ENCODE assay signal across 22 cellular contexts in genomic region chr21:19031956-19032355, GRCh38.
DNase-seq lines count a peak whose midpoint lies in the region; ATAC-seq, FAIRE-seq and TF ChIP-seq lines count a peak whose summit lies in the region.
"Had no signal": no experiment of that assay in that cellular context is flagged by ENCODE, and none has a peak within 500 bp of the region (broad histone marks: within the 10 kb centered on the region; RNA-seq: fewer than 3 reads in every experiment).

No MANE protein-coding gene starts in this region.

- no peak for TF ChIP-seq EP300 in HepG2 (IDR thresholded peaks at IDR 0.05; ENCODE audit: low read depth in 2 of 2, low read length in 2 of 2)
- no peak for TF ChIP-seq EP300 in HepG2 (CRISPR knock-in tag; IDR thresholded peaks at IDR 0.05; ENCODE audit: borderline replicate concordance)

- no peak overlapping the region for H3K27ac Mint-ChIP-seq in activated naive CD4-positive, alpha-beta T cell treated with anti-CD3 and anti-CD28 coated beads, Interleukin-2, amount 50 U/mL, for 72 hours
- H3K27ac Mint-ChIP-seq: CD8-positive, alpha-beta T cell; H9; HFFc6 had no signal

- peaks cover 77% of the 10 kb centered on the region for H3K9me3 ChIP-seq in HepG2 (ENCODE audit: low read length)

- DNase-seq in DMS 273 (lab: John Stamatoyannopoulos, UW; ENCODE audit: unreplicated experiment), result peak; percentile 50
- no peak for DNase-seq in DMS 273 treated with DMSO at 0.1 percent for 48 hours (lab: John Stamatoyannopoulos, UW)
- DNase-seq in NCI-H446 treated with DMSO at 0.1 percent for 48 hours (lab: John Stamatoyannopoulos, UW), result peak; percentile 96
- peak; percentile 51 for DNase-seq in cerebellar cortex (ENCODE audit: low spot score)
- no peak for DNase-seq in SKM-1 treated with dmso at 0.1 percent for 144 hours (lab: John Stamatoyannopoulos, UW; ENCODE audit: unreplicated experiment)
- DNase-seq in HepG2 (ENCODE audit: low spot score), result no peak
- no peak for DNase-seq in activated naive CD4-positive, alpha-beta T cell treated with anti-CD3 and anti-CD28 coated beads, Interleukin-2, amount 50 U/mL, for 72 hours (ENCODE audit: low spot score in 2 of 2)
- DNase-seq: ACHN; C1 segment of cervical spinal cord; Calu3; CD8-positive, alpha-beta T cell; DMS53; H9; HFFc6; NCI-H1092; NCI-H1694 treated with DMSO at 0.1 percent for 48 hours; NCI-H2081 treated with DMSO at 0.1 percent for 48 hours; NCI-H510A; NK-92 treated with Interleukin-12 subunit alpha and Interleukin-12 subunit beta, amount 100 ng/mL, for 24 hours; T-helper 1 cell had no signal

- H3K4me1 ChIP-seq in HepG2 (ENCODE audit: insufficient read depth, low read length), result no peaks in the 10 kb centered on the region

- intact Hi-C loops in HepG2 (cut with micrococcal nuclease; ENCODE audit: unreplicated experiment), result no loop called here

- H3K9ac ChIP-seq in HepG2 (ENCODE audit: insufficient read depth, low read depth, low read length), result no peak overlapping the region

- POLR2A ChIA-PET in HepG2 (lab: Yijun Ruan, JAX), result no interaction called here

- H3K27ac ChIP-seq in HepG2 (ENCODE audit: extremely low read length, insufficient read depth, low read length), result no peak overlapping the region
- H3K27ac ChIP-seq: 22Rv1 had no signal

- no peak overlapping the region for H3K4me2 ChIP-seq in HepG2 (ENCODE audit: low read depth, low read length)

- no peaks in the 10 kb centered on the region for H4K20me1 ChIP-seq in HepG2 (ENCODE audit: insufficient read depth, low read length)

- TF ChIP-seq RAD21 in HepG2 (CRISPR knock-in tag; IDR thresholded peaks at IDR 0.05), result no peak

- in situ Hi-C loops in HepG2 (cut with HindIII; ENCODE audit: extremely low pct_ligation_motif_present, low pct_unique_long_range_greater_than_20kb), result no loop called here

- no peak overlapping the region for H3K4me3 ChIP-seq in HepG2 (replicated peaks in 1 of 3; ENCODE audit: insufficient read depth in 1 of 3, low read depth in 2 of 3, low read length in 3 of 3)

- CTCF ChIA-PET in HepG2 (lab: Yijun Ruan, JAX; ENCODE audit: low intra/inter-chr PET ratio, low total read pairs), result no interaction called here

- BruUV-seq in HepG2 (replicated peaks; lab: Mats Ljungman, UMichigan), result no TSS peak

- no peaks in the 10 kb centered on the region for H3K36me3 Mint-ChIP-seq in activated naive CD4-positive, alpha-beta T cell treated with anti-CD3 and anti-CD28 coated beads, Interleukin-2, amount 50 U/mL, for 72 hours
- H3K36me3 Mint-ChIP-seq: CD8-positive, alpha-beta T cell had no signal

- H3K9me3 Mint-ChIP-seq in activated naive CD4-positive, alpha-beta T cell treated with anti-CD3 and anti-CD28 coated beads, Interleukin-2, amount 50 U/mL, for 72 hours, result peaks cover 21 to 25% of the 10 kb centered on the region in 2 donors
- H3K9me3 Mint-ChIP-seq: H9 had no signal

- no peak for ATAC-seq in HepG2
- no peak for ATAC-seq in activated naive CD4-positive, alpha-beta T cell treated with anti-CD3 and anti-CD28 coated beads, Interleukin-2, amount 50 U/mL, for 72 hours
- ATAC-seq: CD8-positive, alpha-beta T cell had no signal

- H3K36me3 ChIP-seq in HepG2 (replicated peaks in 1 of 2; ENCODE audit: control insufficient read depth in 1 of 2, insufficient read depth in 2 of 2, low read length in 2 of 2), result no peaks in the 10 kb centered on the region

- peak; percentile 15 for FAIRE-seq in G401.6 (lab: Jason Lieb, UNC)
- no peak for FAIRE-seq in HepG2 (lab: Jason Lieb, UNC)

- no peak for TF ChIP-seq POLR2A in HepG2 (IDR thresholded peaks at IDR 0.05; ENCODE audit: insufficient read depth in 1 of 2, low read depth in 2 of 2, low read length in 2 of 2)

- no peak overlapping the region for H2AFZ ChIP-seq in HepG2 (ENCODE audit: low read length)

- H3K27me3 ChIP-seq in HepG2 (ENCODE audit: control insufficient read depth in 1 of 2, insufficient read depth in 2 of 2, low read length in 2 of 2), result no peaks in the 10 kb centered on the region

- H3K79me2 ChIP-seq in HepG2 (ENCODE audit: insufficient read depth, low read length), result no peaks in the 10 kb centered on the region

- TF ChIP-seq CTCF in HepG2 (CRISPR knock-in tag; IDR thresholded peaks at IDR 0.05), result no peak

- 2% methylated on average over 1 of the region's 1 CpG for WGBS in HepG2 (ENCODE audit: low lambda C conversion rate)

TF ChIP-seq in HepG2, 621 proteins besides CTCF, POLR2A, EP300 and RAD21:
- TF ChIP-seq ZNF138 (CRISPR knock-in tag; IDR thresholded peaks at IDR 0.05; ENCODE audit: low read depth) (no peak), ATF3 (CRISPR knock-in tag; IDR thresholded peaks at IDR 0.05) (no peak), ELF1 (CRISPR knock-in tag; IDR thresholded peaks at IDR 0.05) (no peak), MEF2D (CRISPR knock-in tag; IDR thresholded peaks at IDR 0.05) (no peak), HNF4A (CRISPR knock-in tag; IDR thresholded peaks at IDR 0.05) (no peak), PHF8 (CRISPR knock-in tag; IDR thresholded peaks at IDR 0.05) (no peak), CBX1 (IDR thresholded peaks at IDR 0.05; ENCODE audit: low read depth) (no peak), HES4 (CRISPR knock-in tag; IDR thresholded peaks at IDR 0.05; ENCODE audit: borderline replicate concordance) (no peak), RORA (CRISPR knock-in tag; IDR thresholded peaks at IDR 0.05) (no peak), ZNF672 (CRISPR knock-in tag; IDR thresholded peaks at IDR 0.05) (no peak), PTBP1 (IDR thresholded peaks at IDR 0.05; ENCODE audit: low read depth, low read length, poor library complexity, severe bottlenecking) (no peak), KDM5B (CRISPR knock-in tag; IDR thresholded peaks at IDR 0.05; ENCODE audit: borderline replicate concordance) (no peak), ZBTB39 (CRISPR knock-in tag; IDR thresholded peaks at IDR 0.05) (no peak)

Comparison
In these comparisons a context has a peak if more than half of its experiments do, and no peak if none do; other contexts are left out.
1. DNase-seq: peak in DMS 273 (single experiment), NCI-H446 treated with DMSO at 0.1 percent for 48 hours (single experiment) and cerebellar cortex (single experiment); none in DMS 273 treated with DMSO at 0.1 percent for 48 hours (single experiment), SKM-1 treated with dmso at 0.1 percent for 144 hours (single experiment), HepG2 (single experiment) and activated naive CD4-positive, alpha-beta T cell treated with anti-CD3 and anti-CD28 coated beads, Interleukin-2, amount 50 U/mL, for 72 hours (0 of 2).